In the genomic region with DNA sequence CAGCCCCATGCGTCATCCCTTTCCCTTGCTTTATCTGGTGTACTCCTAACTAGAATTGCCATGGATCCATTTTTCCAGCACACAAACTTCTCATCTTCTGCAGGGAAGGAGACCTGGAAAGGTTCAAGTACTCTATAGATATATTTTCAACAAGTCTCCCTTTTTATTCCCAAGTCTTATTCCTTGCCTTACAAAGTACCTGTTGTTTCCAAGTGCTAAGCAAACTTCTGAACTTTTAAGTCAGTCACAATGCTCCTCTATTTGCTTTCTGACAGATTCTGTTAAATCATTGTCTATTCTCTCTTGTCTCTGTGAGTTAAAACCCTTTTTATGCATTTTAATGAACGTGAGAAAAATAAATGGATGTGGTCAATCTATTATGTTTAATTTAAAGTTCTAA, we compare ENCODE assay signal across 11 cellular contexts. TPM values are rescaled to one million over a fixed set of nuclear protein-coding genes. Genes with fewer than 3 reads are reported as not detected.
"Had no signal": no experiment of that assay in that cellular context is flagged by ENCODE, and none has a peak within 500 bp of the region (broad histone marks: within the 10 kb centered on the region; RNA-seq: fewer than 3 reads in every experiment).

No MANE protein-coding gene starts in this region.

- H3K9me3 Mint-ChIP-seq: HFFc6, IgD-negative memory B cell had no signal

- ATAC-seq: HCT116, HepG2 had no signal

- DNase-seq: GOT3, H7, HFFc6, KBM-7 had no signal

- H3K36me3 ChIP-seq: HAP-1 had no signal

- H3K27me3 Mint-ChIP-seq: IgD-negative memory B cell had no signal

- H3K4me1 ChIP-seq: HAP-1 had no signal

- H3K4me3 ChIP-seq: HAP-1 had no signal

- H3K4me3 Mint-ChIP-seq: HFFc6 had no signal

- H3K27ac Mint-ChIP-seq: HFFc6 had no signal

- H3K36me3 Mint-ChIP-seq: IgD-negative memory B cell had no signal

- H3K27ac ChIP-seq: HL-60 had no signal

- H3K9me3 ChIP-seq: HAP-1 had no signal

RNA-seq across cellular contexts. Expression of a gene that starts 20.4 kb away (rescaled TPM):
- total RNA-seq: H4, H7, HFFc6, HT1080 had no signal
- polyA plus RNA-seq: IgD-negative memory B cell had no signal

RNA-seq across cellular contexts. Expression of a gene that starts 55.6 kb away (rescaled TPM):
- total RNA-seq: HFFc6 had no signal
- polyA plus RNA-seq: IgD-negative memory B cell had no signal
